ENCODE assay signal across 28 cellular contexts in the genomic region with DNA sequence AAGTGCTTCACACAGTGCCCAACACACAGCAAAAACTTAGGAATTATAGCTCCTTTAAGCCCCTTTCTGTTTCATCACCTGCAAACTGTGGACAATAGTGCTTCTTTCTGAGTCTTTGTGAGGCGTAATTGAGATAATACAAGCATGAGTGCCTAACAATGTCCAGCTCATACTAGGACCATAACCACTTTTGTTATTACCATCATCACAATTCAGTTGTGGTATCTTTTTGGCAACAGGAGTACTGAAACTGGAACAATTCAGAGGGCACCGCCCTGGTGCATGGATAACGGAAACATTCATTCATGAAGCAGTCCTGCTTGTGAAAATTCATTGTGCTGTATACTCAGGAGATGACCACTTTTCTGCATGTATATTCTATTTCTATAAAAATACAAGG. TPM values are rescaled to one million over a fixed set of nuclear protein-coding genes. Genes with fewer than 3 reads are reported as not detected.
DNase-seq lines count a peak whose midpoint lies in the region; ATAC-seq, FAIRE-seq and TF ChIP-seq lines count a peak whose summit lies in the region.
"Had no signal": no experiment of that assay in that cellular context is flagged by ENCODE, and none has a peak within 500 bp of the region (broad histone marks: within the 10 kb centered on the region; RNA-seq: fewer than 3 reads in every experiment).

No MANE protein-coding gene starts in this region.

- H3K79me2 ChIP-seq in GM12878 (ENCODE audit: control insufficient read depth, insufficient read depth, low read length) = peaks cover 12% of the 10 kb centered on the region

- no peaks in the 10 kb centered on the region for H3K27me3 Mint-ChIP-seq in activated CD8-positive, alpha-beta memory T cell treated with anti-CD3 and anti-CD28 coated beads, Interleukin-2, amount 10 ng/mL, durations not matched to agents 7 days and 5 days
- H3K27me3 Mint-ChIP-seq: CD4-positive, alpha-beta T cell; IgD-negative memory B cell had no signal

- FAIRE-seq in HTR-8/SVneo (lab: Jason Lieb, UNC) (peak; percentile 13), GM12878 (lab: Jason Lieb, UNC) (no peak)
- FAIRE-seq: A549, D721Med had no signal

- H3K9ac ChIP-seq in GM12878 (ENCODE audit: control insufficient read depth, insufficient read depth, low read length) = no peak overlapping the region
- H3K9ac ChIP-seq: BLaER1 treated with 17β-estradiol and CSF1 and Interleukin-3, amounts not matched to agents 10 nM and 100 nM had no signal

- H3K27ac Mint-ChIP-seq in activated CD8-positive, alpha-beta memory T cell treated with anti-CD3 and anti-CD28 coated beads, Interleukin-2, amount 10 ng/mL, durations not matched to agents 7 days and 5 days = no peak overlapping the region
- H3K27ac Mint-ChIP-seq: CD4-positive, alpha-beta T cell; HFFc6; IgD-negative memory B cell had no signal

- RAD21 ChIA-PET in GM12878 (lab: Charles Lee; ENCODE audit: unreplicated experiment) = no interaction called here

- no peaks in the 10 kb centered on the region for H3K4me1 ChIP-seq in GM12878 (ENCODE audit: control insufficient read depth, insufficient read depth, low read length)
- H3K4me1 ChIP-seq: A549, HAP-1, SJCRH30 had no signal

- no peak for TF ChIP-seq EP300 in GM12878 (IDR thresholded peaks at IDR 0.05; ENCODE audit: borderline replicate concordance in 1 of 2, control insufficient read depth in 1 of 2, low read depth in 2 of 2, low read length in 2 of 2)

- H4K20me1 ChIP-seq in GM12878 (ENCODE audit: control insufficient read depth, insufficient read depth) = no peaks in the 10 kb centered on the region

- POLR2A ChIA-PET in GM12878 (lab: Charles Lee) = no interaction called here

- CTCF ChIA-PET in activated CD8-positive, alpha-beta memory T cell treated with anti-CD3 and anti-CD28 coated beads, Interleukin-2, amount 10 ng/mL, durations not matched to agents 7 days and 5 days (lab: Charles Lee) = interaction anchor here (1.3 kb wide), 1 partner anchor 18 kb away, joined by 4 read pairs; a partner anchor contains a TSS
- CTCF ChIA-PET in GM12878 (lab: Yijun Ruan, JAX) = no interaction called here

- no peak overlapping the region for H3K27ac ChIP-seq in GM12878 (ENCODE audit: control insufficient read depth, insufficient read depth)
- H3K27ac ChIP-seq: A549; BLaER1 treated with 17β-estradiol and CSF1 and Interleukin-3, amounts not matched to agents 10 nM and 100 nM; SJCRH30 had no signal

- BruUV-seq in GM12878 (replicated peaks; lab: Mats Ljungman, UMichigan) = no TSS peak

- no peak for TF ChIP-seq CTCF in GM12878 (IDR thresholded peaks at IDR 0.05 in 2 of 3, conservative IDR thresholded peaks at IDR 0.05 in 1 of 3; ENCODE audit: control insufficient read depth in 2 of 3, extremely low read depth in 1 of 3, insufficient read depth in 1 of 3, low read depth in 3 of 3, low read length in 3 of 3)

- H3K9me3 Mint-ChIP-seq in activated CD8-positive, alpha-beta memory T cell treated with anti-CD3 and anti-CD28 coated beads, Interleukin-2, amount 10 ng/mL, durations not matched to agents 7 days and 5 days (ENCODE audit: low read depth) = no peaks in the 10 kb centered on the region
- H3K9me3 Mint-ChIP-seq: CD4-positive, alpha-beta T cell; HFFc6; IgD-negative memory B cell had no signal

- in situ Hi-C loops in GM12878 (cut with MboI) = no loop called here

- H3K27me3 ChIP-seq in GM12878 (replicated peaks in 1 of 2; ENCODE audit: control insufficient read depth in 2 of 2, insufficient read depth in 2 of 2, low read length in 1 of 2) = no peaks in the 10 kb centered on the region
- H3K27me3 ChIP-seq: BLaER1 treated with 17β-estradiol and CSF1 and Interleukin-3, amounts not matched to agents 10 nM and 100 nM; SJCRH30 had no signal

- no peak for ATAC-seq in activated CD8-positive, alpha-beta memory T cell treated with anti-CD3 and anti-CD28 coated beads, Interleukin-2, amount 10 ng/mL, durations not matched to agents 7 days and 5 days
- peak; percentile 64 for ATAC-seq in GM12878
- ATAC-seq in stimulated activated naive CD8-positive, alpha-beta T cell treated with anti-CD3 and anti-CD28 coated beads, Interleukin-15, Interleukin-2, amounts not matched to agents 100 U/mL and 50 U/mL, for 24 hours = peak; percentile 61
- ATAC-seq: A549, PC-3, Right ventricle myocardium inferior had no signal

- no peak for TF ChIP-seq POLR2A in GM12878 (IDR thresholded peaks at IDR 0.05; ENCODE audit: low read depth, low read length)

- H3K4me1 Mint-ChIP-seq in activated CD8-positive, alpha-beta memory T cell treated with anti-CD3 and anti-CD28 coated beads, Interleukin-2, amount 10 ng/mL, durations not matched to agents 7 days and 5 days = peaks cover 13% of the 10 kb centered on the region

- SMC1A ChIA-PET in GM12878 (lab: Charles Lee; ENCODE audit: uncharacterized antibody, unreplicated experiment) = no interaction called here

- DNase-seq in activated CD8-positive, alpha-beta memory T cell treated with anti-CD3 and anti-CD28 coated beads, Interleukin-2, amount 50 U/mL, for 48 hours = peak; percentile 40
- DNase-seq in activated CD8-positive, alpha-beta memory T cell treated with anti-CD3 and anti-CD28 coated beads, Interleukin-2, amount 10 ng/mL, durations not matched to agents 7 days and 5 days = no peak
- DNase-seq in HTR-8/SVneo (ENCODE audit: insufficient read length, low spot score) (no peak), GM12878 (ENCODE audit: low read depth, low spot score) (no peak), RPMI8226 (no peak), DMS114 treated with DMSO at 0.1 percent for 48 hours (lab: John Stamatoyannopoulos, UW; ENCODE audit: unreplicated experiment) (no peak)
- no peak for DNase-seq in stimulated activated naive CD8-positive, alpha-beta T cell treated with anti-CD3 and anti-CD28 coated beads, Interleukin-15, Interleukin-2, amounts not matched to agents 100 U/mL and 50 U/mL, for 24 hours
- DNase-seq: AML-193; CD4-positive, alpha-beta T cell; DMS53; GOT3; HFFc6; NCI-H1048; NCI-H1417; NCI-H1694; NCI-H2029 treated with DMSO at 0.1 percent for 48 hours; NCI-H446 treated with DMSO at 0.1 percent for 48 hours; NCI-H526; NCI-H82; NK-92 treated with Interleukin-12 subunit alpha and Interleukin-12 subunit beta, amount 100 ng/mL, for 24 hours; PC-3; SJCRH30 had no signal

- 52% methylated on average over 3 of the region's 3 CpGs for WGBS in GM12878 (ENCODE audit: insufficient coverage, insufficient replicate concordance, low lambda C conversion rate, missing lambda C conversion rate)

- no peak overlapping the region for H3K4me3 ChIP-seq in GM12878
- H3K4me3 ChIP-seq: A549; BLaER1 treated with 17β-estradiol and CSF1 and Interleukin-3, amounts not matched to agents 10 nM and 100 nM; HAP-1; SJCRH30 had no signal

- H2AFZ ChIP-seq in GM12878 (ENCODE audit: control insufficient read depth, low read depth, low read length) = no peak overlapping the region

- no peak overlapping the region for H3K4me2 ChIP-seq in GM12878 (ENCODE audit: control insufficient read depth, insufficient read depth)
- H3K4me2 ChIP-seq: A549; BLaER1 treated with 17β-estradiol and CSF1 and Interleukin-3, amounts not matched to agents 10 nM and 100 nM had no signal

- intact Hi-C loops in GM12878 (cut with micrococcal nuclease; ENCODE audit: unreplicated experiment) = no loop called here

- H3K36me3 ChIP-seq in GM12878 (ENCODE audit: control insufficient read depth in 2 of 2, insufficient read depth in 2 of 2, low read length in 1 of 2) = peaks cover 0 to 3% of the 10 kb centered on the region in 2 experiments

- H3K36me3 Mint-ChIP-seq in activated CD8-positive, alpha-beta memory T cell treated with anti-CD3 and anti-CD28 coated beads, Interleukin-2, amount 10 ng/mL, durations not matched to agents 7 days and 5 days = peaks cover 8% of the 10 kb centered on the region

- no peak overlapping the region for H3K4me3 Mint-ChIP-seq in activated CD8-positive, alpha-beta memory T cell treated with anti-CD3 and anti-CD28 coated beads, Interleukin-2, amount 10 ng/mL, durations not matched to agents 7 days and 5 days
- H3K4me3 Mint-ChIP-seq: CD4-positive, alpha-beta T cell; HFFc6; IgD-negative memory B cell had no signal

- no peak for TF ChIP-seq RAD21 in GM12878 (IDR thresholded peaks at IDR 0.05; ENCODE audit: insufficient read depth, low read depth, low read length)

- H3K9me3 ChIP-seq in GM12878 (replicated peaks; ENCODE audit: control insufficient read depth, insufficient read depth, low read length) = no peaks in the 10 kb centered on the region
- H3K9me3 ChIP-seq: A549; BLaER1 treated with 17β-estradiol and CSF1 and Interleukin-3, amounts not matched to agents 10 nM and 100 nM; HAP-1; SJCRH30 had no signal

RNA-seq across cellular contexts. Expression of a gene that starts 18.2 kb away (rescaled TPM):
- 10 to 100 TPM; 45.4 to 51.0 TPM for total RNA-seq in activated CD8-positive, alpha-beta memory T cell treated with anti-CD3 and anti-CD28 coated beads, Interleukin-2, amount 10 ng/mL, durations not matched to agents 7 days and 5 days
- total RNA-seq in GM12878 (2013; cell fraction: nucleolus; rRNA removed) = 145 and 154 TPM in 2 replicates
- total RNA-seq in GM12878 (2014; rRNA removed) (28.3 and 28.7 TPM in 2 replicates), GM12878 (2014; rRNA removed; fragmentation: Illumina TruSeq; extraction: Trizol) (33.1 and 35.4 TPM in 2 replicates), GM12878 (2021) (49.3 and 51.8 TPM in 2 replicates)
- 21.8 TPM for polyA plus RNA-seq in GM12878 (2011; ENCODE audit: low read depth)
- polyA plus RNA-seq in GM12878 (2011; rRNA removed) (26.4 and 29.2 TPM in 2 replicates), GM12878 (2014; fragmentation: Illumina TruSeq; extraction: Trizol) (54.5 and 73.4 TPM in 2 replicates), GM12878 (2014; fragmentation: Nextera tagmentation; extraction: Ambion mirVana) (1 to 10 TPM; 5.0 to 8.6 TPM), GM12878 (2014; rRNA removed) (41.3 and 43.6 TPM in 2 replicates), GM12878 (2016; fragmentation: Nextera tagmentation; extraction: Ambion mirVana) (10 to 100 TPM; 56.9 to 58.8 TPM)
- 25.6 and 25.8 TPM in 2 replicates for polyA plus RNA-seq in GM12878 (2011; cell fraction: cytosol; rRNA removed)
- polyA plus RNA-seq in GM12878 (2011; cell fraction: nucleus; rRNA removed) = 70.4 and 87.9 TPM in 2 replicates
- 25.6 and 38.0 TPM in 2 replicates for polyA plus RNA-seq in GM12878 (2012)
- polyA minus RNA-seq in GM12878 (2011; rRNA and poly(A)+ RNA removed) = 16.5 and 30.3 TPM in 2 replicates
- 9.0 and 10.2 TPM in 2 replicates for polyA minus RNA-seq in GM12878 (2011; cell fraction: cytosol; rRNA and poly(A)+ RNA removed)
- polyA minus RNA-seq in GM12878 (2011; cell fraction: nucleus; rRNA and poly(A)+ RNA removed) = 17.7 and 32.1 TPM in 2 replicates

RNA-seq across cellular contexts. Expression of a gene that starts 58.8 kb away (rescaled TPM):
- total RNA-seq in activated CD8-positive, alpha-beta memory T cell treated with anti-CD3 and anti-CD28 coated beads, Interleukin-2, amount 10 ng/mL, durations not matched to agents 7 days and 5 days = 10 to 100 TPM; 24.3 to 24.4 TPM
- 27.0 and 29.5 TPM in 2 replicates for total RNA-seq in GM12878 (2013; cell fraction: nucleolus; rRNA removed)
- total RNA-seq in GM12878 (2014; rRNA removed) (19.5 and 21.5 TPM in 2 replicates), GM12878 (2014; rRNA removed; fragmentation: Illumina TruSeq; extraction: Trizol) (9.7 TPM in 2 replicates), GM12878 (2021) (12.0 TPM in 2 replicates)
- polyA plus RNA-seq in GM12878 (2011; ENCODE audit: low read depth) = 5.1 TPM
- polyA plus RNA-seq in GM12878 (2011; rRNA removed) (6.6 and 11.8 TPM in 2 replicates), GM12878 (2014; fragmentation: Illumina TruSeq; extraction: Trizol) (0.54 and 8.3 TPM in 2 replicates), GM12878 (2014; fragmentation: Nextera tagmentation; extraction: Ambion mirVana) (1 to 10 TPM; 1.5 to 2.8 TPM), GM12878 (2014; rRNA removed) (16.3 and 16.5 TPM in 2 replicates), GM12878 (2016; fragmentation: Nextera tagmentation; extraction: Ambion mirVana) (10 to 100 TPM; 16.8 to 17.3 TPM)
- polyA plus RNA-seq in GM12878 (2011; cell fraction: cytosol; rRNA removed) = 14.6 and 21.4 TPM in 2 replicates
- polyA plus RNA-seq in GM12878 (2011; cell fraction: nucleus; rRNA removed) = 30.1 and 32.8 TPM in 2 replicates
- polyA plus RNA-seq in GM12878 (2012) = 10.8 and 16.6 TPM in 2 replicates
- 10.4 and 27.9 TPM in 2 replicates for polyA minus RNA-seq in GM12878 (2011; rRNA and poly(A)+ RNA removed)
- polyA minus RNA-seq in GM12878 (2011; cell fraction: cytosol; rRNA and poly(A)+ RNA removed) = 6.7 and 8.2 TPM in 2 replicates
- polyA minus RNA-seq in GM12878 (2011; cell fraction: nucleus; rRNA and poly(A)+ RNA removed) = 14.0 and 26.0 TPM in 2 replicates
